In the genomic region with DNA sequence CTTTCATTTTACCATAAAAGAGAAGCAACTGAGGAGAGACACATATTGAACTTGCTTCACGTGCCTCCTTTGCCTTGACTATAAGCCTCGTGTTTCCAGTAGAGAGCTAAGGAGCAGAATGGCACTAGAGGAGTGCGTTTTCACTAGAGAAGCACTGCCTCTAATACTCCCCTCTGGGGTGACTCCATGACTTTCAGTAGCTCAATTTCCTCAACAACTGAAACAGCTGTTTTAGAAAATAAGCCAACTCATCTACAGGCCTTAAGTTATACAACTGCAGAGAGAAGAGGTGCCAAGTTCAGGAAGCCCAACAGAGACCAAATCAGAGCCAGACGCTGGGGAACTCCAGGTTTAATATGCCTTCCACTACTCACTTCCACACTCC, we compare ENCODE assay signal across 8 cellular contexts.
DNase-seq lines count a peak whose midpoint lies in the region; ATAC-seq and TF ChIP-seq lines count a peak whose summit lies in the region.

No MANE protein-coding gene starts in this region.

- no peaks in the 10 kb centered on the region for H3K36me3 ChIP-seq in mucosa of rectum (ENCODE audit: control insufficient read depth in 2 of 2, insufficient read depth in 2 of 2, low read length in 2 of 2)

- peak overlapping the region; percentile 99 to 100 for H3K27ac ChIP-seq in mucosa of rectum (ENCODE audit: low read depth in 2 of 2, low read length in 2 of 2)

- peak overlapping the region; percentile 87 for H3K4me3 ChIP-seq in choroid plexus epithelial cell (ENCODE audit: low read depth, low read length)
- H3K4me3 ChIP-seq in mucosa of rectum (ENCODE audit: low read length in 2 of 2): peak overlapping the region; percentile 89

- no peaks in the 10 kb centered on the region for H3K27me3 ChIP-seq in mucosa of rectum (ENCODE audit: control insufficient read depth in 2 of 2, insufficient read depth in 2 of 2, low read length in 2 of 2)

- no peaks in the 10 kb centered on the region for H3K9me3 ChIP-seq in mucosa of rectum (ENCODE audit: control insufficient read depth in 2 of 2, low read length in 2 of 2)

- peak overlapping the region in 1 of 2 donors; percentile 93 for H3K9ac ChIP-seq in mucosa of rectum (ENCODE audit: low read depth in 1 of 2, low read length in 2 of 2)

- no peak for ATAC-seq in GM18873 (IDR thresholded peaks at IDR 0.05; ENCODE audit: low FRiP score, unreplicated experiment)
- ATAC-seq in HG03095 (IDR thresholded peaks at IDR 0.05; ENCODE audit: unreplicated experiment): no peak

- H3K4me1 ChIP-seq in mucosa of rectum (ENCODE audit: control insufficient read depth in 2 of 2, insufficient read depth in 2 of 2, low read length in 2 of 2): peaks cover 24 to 39% of the 10 kb centered on the region in 2 donors

- TF ChIP-seq CTCF in choroid plexus epithelial cell (conservative IDR thresholded peaks at IDR 0.05; ENCODE audit: low read depth, low read length): no peak

- DNase-seq in EH (ENCODE audit: low read depth) (peak; percentile 63), NAMALWA (ENCODE audit: low spot score) (peak; percentile 67), choroid plexus epithelial cell (ENCODE audit: low read depth) (peak; percentile 68), NCI-H345 treated with DMSO at 0.1 percent for 48 hours (lab: John Stamatoyannopoulos, UW; ENCODE audit: unreplicated experiment) (no peak)
- no peak for DNase-seq in stimulated activated CD4-positive, alpha-beta T cell treated with anti-CD3 and anti-CD28 coated beads, Interleukin-4, amount 100 ng/mL, for 4 hours

Comparison
In these comparisons a context has a peak if more than half of its experiments do, and no peak if none do; other contexts are left out.
1. DNase-seq: peak in EH (single experiment), NAMALWA (single experiment) and choroid plexus epithelial cell (single experiment); none in stimulated activated CD4-positive, alpha-beta T cell treated with anti-CD3 and anti-CD28 coated beads, Interleukin-4, amount 100 ng/mL, for 4 hours (0 of 2) and NCI-H345 treated with DMSO at 0.1 percent for 48 hours (single experiment).